ENCODE assay signal across 24 cellular contexts in genomic region chr12:91461061-91461460, GRCh38.
"Had no signal": no experiment of that assay in that cellular context is flagged by ENCODE, and none has a peak within 500 bp of the region (broad histone marks: within the 10 kb centered on the region; RNA-seq: fewer than 3 reads in every experiment).

No MANE protein-coding gene starts in this region.

- DNase-seq: cerebellar nuclear complex; cortex of kidney; effector CD8-positive, alpha-beta T cell; effector memory CD8-positive, alpha-beta T cell; endodermal cell; foreskin keratinocyte; glutamatergic neuron; head of caudate nucleus; heart right ventricle; hypothalamus; immature natural killer cell; islet precursor cell; kidney; kidney glomerular epithelial cell; left cardiac atrium; left lung; left ventricle myocardium superior; lower lobe of right lung; mesenchymal stem cell had no signal

- H3K27ac ChIP-seq: colonic mucosa, esophagus muscularis mucosa, foreskin keratinocyte, gastroesophageal sphincter, heart right ventricle, left lung, lower lobe of right lung had no signal

- H3K27me3 ChIP-seq: colonic mucosa, esophagus muscularis mucosa, foreskin keratinocyte, gastroesophageal sphincter, left lung had no signal

- H3K36me3 ChIP-seq: colonic mucosa, esophagus muscularis mucosa, gastroesophageal sphincter, heart right ventricle, left lung, lower lobe of right lung had no signal

- H3K4me3 ChIP-seq: colonic mucosa, esophagus muscularis mucosa, gastroesophageal sphincter, heart right ventricle, left lung, lower lobe of right lung had no signal

- ATAC-seq: effector memory CD8-positive, alpha-beta T cell; foreskin keratinocyte; gastroesophageal sphincter; heart right ventricle; left cardiac atrium; left lung; left ventricle myocardium superior; lower lobe of right lung had no signal

- FAIRE-seq: endometrium, frontal cortex, kidney had no signal

- H3K4me1 ChIP-seq: colonic mucosa, esophagus muscularis mucosa, foreskin keratinocyte, gastroesophageal sphincter, heart right ventricle, left lung, lower lobe of right lung had no signal

- H3K9me3 ChIP-seq: colonic mucosa, left lung, lower lobe of right lung had no signal
